Comparison of ENCODE assay signal across 19 cellular contexts in the genomic region with DNA sequence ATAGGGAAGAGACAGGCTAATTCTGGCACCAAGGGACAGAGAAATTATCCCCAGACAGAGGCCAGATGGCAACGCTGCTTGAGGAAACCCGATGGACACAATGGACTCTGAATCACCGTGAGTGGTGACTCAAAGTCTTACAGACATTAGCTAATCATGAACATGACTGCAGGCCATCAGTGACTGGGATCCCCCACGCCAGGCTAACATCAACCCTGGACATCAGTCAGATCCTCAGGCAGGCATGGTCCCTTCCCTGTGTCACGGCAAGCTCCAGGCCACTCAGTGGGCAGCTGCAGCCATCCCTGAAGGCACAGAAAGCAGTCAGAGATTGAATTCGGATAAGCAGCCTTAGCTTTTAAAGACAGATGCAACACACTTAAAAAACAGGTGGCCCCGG. TPM values are rescaled to one million over a fixed set of nuclear protein-coding genes. Genes with fewer than 3 reads are reported as not detected.
A peak's percentile ranks its signal among the peaks of the same experiment; 100 is the strongest.
DNase-seq lines count a peak whose midpoint lies in the region; ATAC-seq and TF ChIP-seq lines count a peak whose summit lies in the region.
"Had no signal": no experiment of that assay in that cellular context is flagged by ENCODE, and none has a peak within 500 bp of the region (broad histone marks: within the 10 kb centered on the region; RNA-seq: fewer than 3 reads in every experiment).

No MANE protein-coding gene starts in this region.

- H3K27ac Mint-ChIP-seq in activated naive CD8-positive, alpha-beta T cell treated with anti-CD3 and anti-CD28 coated beads for 36 hours: no peak overlapping the region
- H3K27ac Mint-ChIP-seq: activated naive CD8-positive, alpha-beta T cell treated with anti-CD3 and anti-CD28 coated beads, Interleukin-2, amount 10 ng/mL, durations not matched to agents 7 days and 5 days; stimulated activated effector memory CD8-positive, alpha-beta T cell treated with anti-CD3 and anti-CD28 coated beads, Interleukin-12 subunit alpha, Interleukin-12 subunit beta, amount 100 ng/mL, for 72 hours had no signal

- no peaks in the 10 kb centered on the region for H3K27me3 Mint-ChIP-seq in activated naive CD8-positive, alpha-beta T cell treated with anti-CD3 and anti-CD28 coated beads for 36 hours

- peaks cover 9% of the 10 kb centered on the region for H3K9me3 Mint-ChIP-seq in activated naive CD8-positive, alpha-beta T cell treated with anti-CD3 and anti-CD28 coated beads for 36 hours

- ATAC-seq in PC-3 (peak; percentile 79), GM18520 (IDR thresholded peaks at IDR 0.05; ENCODE audit: unreplicated experiment) (no peak)
- ATAC-seq: stimulated activated effector memory CD8-positive, alpha-beta T cell treated with anti-CD3 and anti-CD28 coated beads, Interleukin-12 subunit alpha, Interleukin-12 subunit beta, amount 100 ng/mL, for 72 hours had no signal

- H2AFZ ChIP-seq in PC-3 (ENCODE audit: low read length): 0 out of 2 replicates have a peak overlapping the region, but pooled peaks have one; percentile 20

- H3K4me3 ChIP-seq in PC-3 (ENCODE audit: low read length): no peak overlapping the region
- H3K4me3 ChIP-seq: SJCRH30 had no signal

- H3K36me3 ChIP-seq in PC-3 (ENCODE audit: low read depth, low read length): no peaks in the 10 kb centered on the region
- H3K36me3 ChIP-seq: SJCRH30 had no signal

- POLR2A ChIA-PET in PC-3 (lab: Charles Lee; ENCODE audit: unreplicated experiment): no interaction called here

- H3K79me2 ChIP-seq in PC-3 (ENCODE audit: low read length): no peaks in the 10 kb centered on the region

- H3K27me3 ChIP-seq in PC-3 (ENCODE audit: low read length): no peaks in the 10 kb centered on the region
- H3K27me3 ChIP-seq: SJCRH30 had no signal

- H3K27ac ChIP-seq in PC-3 (ENCODE audit: low read length): no peak overlapping the region
- H3K27ac ChIP-seq: C4-2B, SJCRH30, VCaP had no signal

- intact Hi-C loops in PC-3 (cut with micrococcal nuclease): no loop called here

- H3K4me1 ChIP-seq in PC-3 (ENCODE audit: insufficient read depth, low read length): peaks cover 3% of the 10 kb centered on the region; the same call in 1 of the 2 replicates
- H3K4me1 ChIP-seq: SJCRH30 had no signal

- no peak overlapping the region for H3K4me2 ChIP-seq in PC-3 (ENCODE audit: low read length)

- peaks cover 1% of the 10 kb centered on the region for H3K36me3 Mint-ChIP-seq in activated naive CD8-positive, alpha-beta T cell treated with anti-CD3 and anti-CD28 coated beads for 36 hours
- H3K36me3 Mint-ChIP-seq: activated naive CD8-positive, alpha-beta T cell treated with anti-CD3 and anti-CD28 coated beads, Interleukin-2, amount 10 ng/mL, durations not matched to agents 7 days and 5 days; stimulated activated effector memory CD8-positive, alpha-beta T cell treated with anti-CD3 and anti-CD28 coated beads, Interleukin-12 subunit alpha, Interleukin-12 subunit beta, amount 100 ng/mL, for 72 hours had no signal

- H3K4me3 Mint-ChIP-seq in activated naive CD8-positive, alpha-beta T cell treated with anti-CD3 and anti-CD28 coated beads for 36 hours: no peak overlapping the region
- H3K4me3 Mint-ChIP-seq: activated naive CD8-positive, alpha-beta T cell treated with anti-CD3 and anti-CD28 coated beads, Interleukin-2, amount 10 ng/mL, durations not matched to agents 7 days and 5 days; stimulated activated effector memory CD8-positive, alpha-beta T cell treated with anti-CD3 and anti-CD28 coated beads, Interleukin-12 subunit alpha, Interleukin-12 subunit beta, amount 100 ng/mL, for 72 hours had no signal

- no peaks in the 10 kb centered on the region for H3K9me3 ChIP-seq in PC-3 (ENCODE audit: low read length)

- H3K9ac ChIP-seq in PC-3 (ENCODE audit: low read length): no peak overlapping the region

- no peaks in the 10 kb centered on the region for H3K4me1 Mint-ChIP-seq in activated naive CD8-positive, alpha-beta T cell treated with anti-CD3 and anti-CD28 coated beads for 36 hours
- H3K4me1 Mint-ChIP-seq: activated naive CD8-positive, alpha-beta T cell treated with anti-CD3 and anti-CD28 coated beads, Interleukin-2, amount 10 ng/mL, durations not matched to agents 7 days and 5 days; stimulated activated effector memory CD8-positive, alpha-beta T cell treated with anti-CD3 and anti-CD28 coated beads, Interleukin-12 subunit alpha, Interleukin-12 subunit beta, amount 100 ng/mL, for 72 hours had no signal

- CTCF ChIA-PET in PC-3 (lab: Charles Lee): no interaction called here

- no peaks in the 10 kb centered on the region for H3F3A ChIP-seq in PC-3 (ENCODE audit: low read length, unreplicated experiment)

- no TSS peak for BruUV-seq in PC-3 (replicated peaks; lab: Mats Ljungman, UMichigan)

- no peaks in the 10 kb centered on the region for H3K9me2 ChIP-seq in PC-3 (replicated peaks; ENCODE audit: low read length)

- H4K20me1 ChIP-seq in PC-3 (ENCODE audit: low read length): no peaks in the 10 kb centered on the region

- TF ChIP-seq CTCF in PC-3 (conservative IDR thresholded peaks at IDR 0.05; ENCODE audit: low read depth, low read length): no peak

- DNase-seq in Daoy (ENCODE audit: low read depth) (peak; percentile 55), PC-3 (peak; percentile 70), cerebellum (ENCODE audit: low spot score) (peak; percentile 44), myocyte (ENCODE audit: low read depth) (peak; percentile 56), T-helper 9 cell (no peak), hypothalamus (lab: John Stamatoyannopoulos, UW) (no peak)
- DNase-seq in activated naive CD8-positive, alpha-beta T cell treated with anti-CD3 and anti-CD28 coated beads for 36 hours: no peak
- DNase-seq: activated CD8-positive, alpha-beta memory T cell treated with anti-CD3 and anti-CD28 coated beads, Interleukin-2, amount 50 U/mL, for 4 hours; activated naive CD8-positive, alpha-beta T cell treated with anti-CD3 and anti-CD28 coated beads, Interleukin-2, amount 10 ng/mL, durations not matched to agents 7 days and 5 days; kidney glomerular epithelial cell; NCI-H2081 treated with DMSO at 0.1 percent for 48 hours; SJCRH30; stimulated activated CD4-positive, alpha-beta T cell treated with anti-CD3 and anti-CD28 coated beads, Interleukin-4, amount 100 ng/mL, for 24 hours had no signal

RNA-seq across cellular contexts. Expression of a gene that starts 23.8 kb away (rescaled TPM):
- 0.63 and 2.0 TPM in 2 replicates for total RNA-seq in Daoy (2014; rRNA removed; shearing (Covaris generic))
- total RNA-seq in PC-3 (2014; rRNA removed): 21.5 and 23.1 TPM in 2 replicates
- 3.2 TPM for total RNA-seq in cerebellum
- 4.7 and 5.1 TPM in 2 replicates for total RNA-seq in myocyte
- polyA plus RNA-seq in myocyte (2012): 15.0 TPM
- total RNA-seq in activated naive CD8-positive, alpha-beta T cell treated with anti-CD3 and anti-CD28 coated beads for 36 hours: under 1 TPM; 0.60 to 0.70 TPM

RNA-seq across cellular contexts. Expression of a gene that starts 59.6 kb away (rescaled TPM):
- not detected in 2 replicates for total RNA-seq in Daoy (2014; rRNA removed; shearing (Covaris generic))
- total RNA-seq in PC-3 (2014; rRNA removed) (not detected in 2 replicates), cerebellum (not detected), myocyte (90.5 and 133 TPM in 2 replicates)
- polyA plus RNA-seq in myocyte (2012): 114 TPM
- total RNA-seq in activated naive CD8-positive, alpha-beta T cell treated with anti-CD3 and anti-CD28 coated beads for 36 hours: not detected
- total RNA-seq: activated naive CD8-positive, alpha-beta T cell treated with anti-CD3 and anti-CD28 coated beads, Interleukin-2, amount 10 ng/mL, durations not matched to agents 7 days and 5 days; frontal cortex; H4 had no signal

Comparison
In these comparisons a context has a peak if more than half of its experiments do, and no peak if none do; other contexts are left out.
1. DNase-seq: peak in Daoy (single experiment), PC-3 (single experiment), cerebellum (single experiment) and myocyte (single experiment); none in T-helper 9 cell (single experiment), activated naive CD8-positive, alpha-beta T cell treated with anti-CD3 and anti-CD28 coated beads for 36 hours (single experiment) and hypothalamus (0 of 51).
2. RNA of a gene that starts 59.6 kb away (total RNA-seq): 90.5 to 133 TPM in myocyte; not detected in Daoy, not detected in PC-3, not detected in cerebellum (single experiment) and not detected in activated naive CD8-positive, alpha-beta T cell treated with anti-CD3 and anti-CD28 coated beads for 36 hours; every median in the first group is over 10 times any median in the second.